In the genomic region with DNA sequence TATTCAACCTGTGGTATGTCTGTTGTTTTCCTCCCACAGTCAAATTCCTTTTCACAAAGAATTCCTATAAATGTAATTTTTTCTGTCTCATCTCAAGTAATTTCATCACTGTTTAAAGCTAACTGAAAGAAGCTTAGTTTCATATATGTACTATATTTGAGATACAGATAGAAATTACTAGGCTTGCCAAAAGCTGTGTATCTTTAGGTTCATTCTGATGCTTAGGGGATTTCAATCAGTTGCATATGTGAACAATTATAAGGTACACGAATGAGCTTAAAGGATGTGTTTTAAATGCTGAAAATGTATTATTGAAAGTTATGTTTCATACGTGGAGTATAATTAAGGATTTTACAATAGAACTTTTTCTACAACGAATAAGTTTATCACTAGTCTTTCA, we compare ENCODE assay signal across 33 cellular contexts. TPM values are rescaled to one million over a fixed set of nuclear protein-coding genes. Genes with fewer than 3 reads are reported as not detected.
"Had no signal": no experiment of that assay in that cellular context is flagged by ENCODE, and none has a peak within 500 bp of the region (broad histone marks: within the 10 kb centered on the region; RNA-seq: fewer than 3 reads in every experiment).

No MANE protein-coding gene starts in this region.

- H3K27ac ChIP-seq: adrenal gland, body of pancreas, esophagus muscularis mucosa, gastrocnemius medialis, heart right ventricle, hepatocyte, WERI-Rb-1 had no signal

- H3K4me1 ChIP-seq: adrenal gland, esophagus muscularis mucosa, gastrocnemius medialis had no signal

- H3K4me3 Mint-ChIP-seq: activated B cell treated with CpG ODN at 0.5 μM for 24 hours; activated CD8-positive, alpha-beta T cell treated with anti-CD3 and anti-CD28 coated beads for 36 hours; activated naive CD4-positive, alpha-beta T cell treated with anti-CD3 and anti-CD28 coated beads for 36 hours; activated naive CD4-positive, alpha-beta T cell treated with anti-CD3 and anti-CD28 coated beads, Interleukin-2, amount 50 U/mL, for 24 hours; activated naive CD8-positive, alpha-beta T cell treated with anti-CD3 and anti-CD28 coated beads for 36 hours; activated naive CD8-positive, alpha-beta T cell treated with anti-CD3 and anti-CD28 coated beads, Interleukin-2, amount 50 U/mL, for 24 hours; activated T-cell treated with anti-CD3 and anti-CD28 coated beads, Interleukin-2, amount 50 U/mL, for 4 hours; activated T-helper 17 cell treated with anti-CD3 and anti-CD28 coated beads, Interleukin-2, amount 50 U/mL, for 72 hours; effector memory CD8-positive, alpha-beta T cell had no signal

- H3K79me2 ChIP-seq: hepatocyte had no signal

- H3K36me3 ChIP-seq: adrenal gland, esophagus muscularis mucosa, gastrocnemius medialis, heart right ventricle, WERI-Rb-1 had no signal

- H3K4me3 ChIP-seq: adrenal gland, body of pancreas, esophagus muscularis mucosa, gastrocnemius medialis, heart right ventricle, hepatocyte had no signal

- H2AFZ ChIP-seq: hepatocyte had no signal

- DNase-seq: activated B cell treated with CpG ODN at 0.5 μM for 24 hours; activated CD4-positive, alpha-beta T cell treated with anti-CD3 and anti-CD28 coated beads for 48 hours; activated CD4-positive, alpha-beta T cell treated with anti-CD3 and anti-CD28 coated beads, Interleukin-2, amount 50 U/mL, for 1 hour; activated CD4-positive, alpha-beta T cell treated with anti-CD3 and anti-CD28 coated beads, Interleukin-2, amount 50 U/mL, for 48 hours; activated CD8-positive, alpha-beta memory T cell treated with anti-CD3 and anti-CD28 coated beads for 24 hours; activated CD8-positive, alpha-beta T cell treated with anti-CD3 and anti-CD28 coated beads for 36 hours; activated effector memory CD4-positive, alpha-beta T cell treated with anti-CD3 and anti-CD28 coated beads, Interleukin-2, amount 50 U/mL, for 16 hours; activated naive CD4-positive, alpha-beta T cell treated with anti-CD3 and anti-CD28 coated beads for 36 hours; activated naive CD8-positive, alpha-beta T cell treated with anti-CD3 and anti-CD28 coated beads for 36 hours; activated naive CD8-positive, alpha-beta T cell treated with anti-CD3 and anti-CD28 coated beads, Interleukin-2, amount 50 U/mL, for 24 hours; activated T-cell treated with anti-CD3 and anti-CD28 coated beads, Interleukin-2, amount 50 U/mL, for 4 hours; adrenal gland; amygdala; aorta; body of pancreas; caudate nucleus; cortex of kidney; dermis blood vessel endothelial cell; effector CD4-positive, alpha-beta T cell; effector memory CD8-positive, alpha-beta T cell; erythroblast; foreskin keratinocyte; gastrocnemius medialis; glutamatergic neuron; heart right ventricle; T-helper 2 cell; WERI-Rb-1 had no signal

- H3K4me2 ChIP-seq: hepatocyte had no signal

- ATAC-seq: activated CD4-positive, CD25-positive, alpha-beta regulatory T cell treated with anti-CD3 and anti-CD28 coated beads, Interleukin-2, amount 50 U/mL, for 24 hours; activated CD8-positive, alpha-beta T cell treated with anti-CD3 and anti-CD28 coated beads for 36 hours; activated naive CD8-positive, alpha-beta T cell treated with anti-CD3 and anti-CD28 coated beads, Interleukin-2, amount 50 U/mL, for 24 hours; activated T-cell treated with anti-CD3 and anti-CD28 coated beads, Interleukin-2, amount 50 U/mL, for 4 hours; activated T-helper 17 cell treated with anti-CD3 and anti-CD28 coated beads, Interleukin-2, amount 50 U/mL, for 72 hours; body of pancreas; effector memory CD8-positive, alpha-beta T cell; foreskin keratinocyte; gastrocnemius medialis; heart right ventricle had no signal

- H3K9me3 Mint-ChIP-seq: activated B cell treated with CpG ODN at 0.5 μM for 24 hours; activated naive CD4-positive, alpha-beta T cell treated with anti-CD3 and anti-CD28 coated beads for 36 hours; activated naive CD4-positive, alpha-beta T cell treated with anti-CD3 and anti-CD28 coated beads, Interleukin-2, amount 50 U/mL, for 24 hours; activated naive CD8-positive, alpha-beta T cell treated with anti-CD3 and anti-CD28 coated beads for 36 hours had no signal

- H3K4me1 Mint-ChIP-seq: activated B cell treated with CpG ODN at 0.5 μM for 24 hours; activated naive CD4-positive, alpha-beta T cell treated with anti-CD3 and anti-CD28 coated beads, Interleukin-2, amount 50 U/mL, for 24 hours; activated naive CD8-positive, alpha-beta T cell treated with anti-CD3 and anti-CD28 coated beads for 36 hours; activated naive CD8-positive, alpha-beta T cell treated with anti-CD3 and anti-CD28 coated beads, Interleukin-2, amount 50 U/mL, for 24 hours; activated T-helper 17 cell treated with anti-CD3 and anti-CD28 coated beads, Interleukin-2, amount 50 U/mL, for 72 hours had no signal

- H3K27me3 ChIP-seq: adrenal gland, body of pancreas, esophagus muscularis mucosa, foreskin keratinocyte, gastrocnemius medialis, heart right ventricle, hepatocyte had no signal

- H3K9me3 ChIP-seq: adrenal gland, body of pancreas, esophagus muscularis mucosa, gastrocnemius medialis, heart right ventricle had no signal

- H3K36me3 Mint-ChIP-seq: activated naive CD4-positive, alpha-beta T cell treated with anti-CD3 and anti-CD28 coated beads, Interleukin-2, amount 50 U/mL, for 24 hours; activated naive CD8-positive, alpha-beta T cell treated with anti-CD3 and anti-CD28 coated beads for 36 hours had no signal

- H3K27ac Mint-ChIP-seq: activated B cell treated with CpG ODN at 0.5 μM for 24 hours; activated CD8-positive, alpha-beta T cell treated with anti-CD3 and anti-CD28 coated beads for 36 hours; activated naive CD4-positive, alpha-beta T cell treated with anti-CD3 and anti-CD28 coated beads for 36 hours; activated naive CD4-positive, alpha-beta T cell treated with anti-CD3 and anti-CD28 coated beads, Interleukin-2, amount 50 U/mL, for 24 hours; activated naive CD8-positive, alpha-beta T cell treated with anti-CD3 and anti-CD28 coated beads for 36 hours; activated naive CD8-positive, alpha-beta T cell treated with anti-CD3 and anti-CD28 coated beads, Interleukin-2, amount 50 U/mL, for 24 hours; activated T-helper 17 cell treated with anti-CD3 and anti-CD28 coated beads, Interleukin-2, amount 50 U/mL, for 72 hours; effector memory CD8-positive, alpha-beta T cell had no signal

- H3K27me3 Mint-ChIP-seq: activated B cell treated with CpG ODN at 0.5 μM for 24 hours; activated CD8-positive, alpha-beta T cell treated with anti-CD3 and anti-CD28 coated beads for 36 hours; activated naive CD4-positive, alpha-beta T cell treated with anti-CD3 and anti-CD28 coated beads, Interleukin-2, amount 50 U/mL, for 24 hours; activated naive CD8-positive, alpha-beta T cell treated with anti-CD3 and anti-CD28 coated beads for 36 hours; activated naive CD8-positive, alpha-beta T cell treated with anti-CD3 and anti-CD28 coated beads, Interleukin-2, amount 50 U/mL, for 24 hours; activated T-helper 17 cell treated with anti-CD3 and anti-CD28 coated beads, Interleukin-2, amount 50 U/mL, for 72 hours; effector memory CD8-positive, alpha-beta T cell had no signal

RNA-seq across cellular contexts. Expression of a gene that starts 59.2 kb away (rescaled TPM):
- total RNA-seq: activated B cell treated with CpG ODN at 0.5 μM for 24 hours; activated CD8-positive, alpha-beta T cell treated with anti-CD3 and anti-CD28 coated beads for 36 hours; activated naive CD4-positive, alpha-beta T cell treated with anti-CD3 and anti-CD28 coated beads for 36 hours; activated naive CD8-positive, alpha-beta T cell treated with anti-CD3 and anti-CD28 coated beads for 36 hours; activated T-cell treated with anti-CD3 and anti-CD28 coated beads, Interleukin-2, amount 50 U/mL, for 4 hours; activated T-helper 17 cell treated with anti-CD3 and anti-CD28 coated beads, Interleukin-2, amount 50 U/mL, for 72 hours; adrenal gland; aorta; chondrocyte; dermis blood vessel endothelial cell; esophagus muscularis mucosa; gastrocnemius medialis had no signal
- polyA plus RNA-seq: aorta had no signal
